Comparison of ENCODE assay signal across 7 cellular contexts in genomic region chr4:49032440-49033161, GRCh38. TPM values are rescaled to one million over a fixed set of nuclear protein-coding genes. Genes with fewer than 3 reads are reported as not detected.
DNase-seq lines count a peak whose midpoint lies in the region; TF ChIP-seq lines count a peak whose summit lies in the region.

No MANE protein-coding gene starts in this region.

- H3K9me3 ChIP-seq in SJCRH30 (replicated peaks): no peaks in the 10 kb centered on the region

- DNase-seq in EH (ENCODE audit: low read depth): peak; percentile 30
- peak; percentile 26 for DNase-seq in HEK293T (ENCODE audit: extremely low spot score)
- peak; percentile 14 to 56 for DNase-seq in SJCRH30
- peak in 28 of 51 donors; percentile 0 to 50 (median 8) for DNase-seq in hypothalamus (lab: John Stamatoyannopoulos, UW)
- DNase-seq in NCI-H226: no peak
- no peak for DNase-seq in ureter (ENCODE audit: low spot score)
- DNase-seq in germinal center (ENCODE audit: low spot score): no peak

- no peaks in the 10 kb centered on the region for H3K36me3 ChIP-seq in SJCRH30

- H3K4me3 ChIP-seq in SJCRH30: no peak overlapping the region

- H3K27ac ChIP-seq in SJCRH30: no peak overlapping the region

- CTCF ChIA-PET in HEK293T (lab: Yijun Ruan, JAX): no interaction called here

- no peaks in the 10 kb centered on the region for H3K4me1 ChIP-seq in SJCRH30

- POLR2A ChIA-PET in HEK293T (lab: Yijun Ruan, JAX): no interaction called here

- H3K27me3 ChIP-seq in SJCRH30: peaks cover 8% of the 10 kb centered on the region; the same call in 1 of the 2 replicates

TF ChIP-seq in HEK293T, 16 proteins besides CTCF, POLR2A, EP300 and RAD21:
- TF ChIP-seq SUZ12 (IDR thresholded peaks at IDR 0.05) (no peak), BHLHE40 (IDR thresholded peaks at IDR 0.05; ENCODE audit: borderline replicate concordance) (no peak), ZNF384 (IDR thresholded peaks at IDR 0.05) (no peak), SP1 (IDR thresholded peaks at IDR 0.05) (no peak), PKNOX1 (IDR thresholded peaks at IDR 0.05) (no peak), CTBP1 (IDR thresholded peaks at IDR 0.05; ENCODE audit: borderline replicate concordance) (no peak), NFRKB (IDR thresholded peaks at IDR 0.05) (no peak), FOXA1 (IDR thresholded peaks at IDR 0.05) (no peak), L3MBTL2 (conservative IDR thresholded peaks at IDR 0.05) (no peak), FOXM1 (IDR thresholded peaks at IDR 0.05; ENCODE audit: borderline replicate concordance) (no peak), HDGF (IDR thresholded peaks at IDR 0.05; ENCODE audit: borderline replicate concordance) (no peak)

RNA-seq across cellular contexts. Expression of gene CWH43, which starts 46.5 kb away (rescaled TPM):
- total RNA-seq in SJCRH30 (2014; rRNA removed; shearing (Covaris generic)): not detected in 2 replicates
- total RNA-seq in ureter: 17.3 TPM

Comparison
In these comparisons a context has a peak if more than half of its experiments do, and no peak if none do; other contexts are left out.
1. DNase-seq: peak in EH (single experiment), HEK293T (single experiment), SJCRH30 (2 of 2) and hypothalamus (28 of 51); none in NCI-H226 (single experiment), ureter (single experiment) and germinal center (single experiment).
2. RNA of gene CWH43, which starts 46.5 kb away (total RNA-seq): 17.3 TPM in ureter (single experiment); not detected in SJCRH30; every median in the first group is over 10 times any median in the second.